ENCODE assay signal across 18 cellular contexts in the genomic region with DNA sequence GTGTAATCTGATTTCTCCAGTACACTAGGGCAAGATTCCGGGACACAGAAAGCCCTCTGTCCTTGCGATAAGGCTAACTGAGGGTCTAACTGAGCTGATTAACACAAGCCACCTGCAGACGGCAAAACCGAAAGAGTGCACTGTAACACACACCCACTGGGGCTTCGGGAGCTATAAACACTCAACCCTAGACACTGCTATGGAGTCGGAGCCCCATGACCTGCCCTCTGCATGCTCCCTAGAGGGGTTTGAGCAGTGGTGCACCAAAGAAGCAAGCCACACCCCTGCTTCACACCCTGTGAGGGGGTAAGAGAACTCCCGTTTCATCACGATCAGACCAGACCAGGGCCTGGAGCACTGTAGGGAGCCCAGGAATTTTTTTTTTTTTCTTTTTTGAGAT.
"Had no signal": no experiment of that assay in that cellular context is flagged by ENCODE, and none has a peak within 500 bp of the region (broad histone marks: within the 10 kb centered on the region; RNA-seq: fewer than 3 reads in every experiment).

No MANE protein-coding gene starts in this region.

- DNase-seq: IMR-90, Kasumi-1, MM.1S, NCI-H1092 treated with DMSO at 0.1 percent for 48 hours, NCI-H1436, NCI-H187, NCI-H2029, NCI-H2081 treated with DMSO at 0.1 percent for 48 hours, NCI-H2171, NCI-H345, NCI-H446 treated with DMSO at 0.1 percent for 48 hours, NCI-H510A treated with DMSO at 0.1 percent for 48 hours, NCI-H526, NCI-H748 treated with DMSO at 0.1 percent for 48 hours, RPMI8226, SHP77, SK-N-SH had no signal

- H3K27ac ChIP-seq: KMS-11 had no signal

- H3K9me3 ChIP-seq: SK-N-SH had no signal

- H3K4me2 ChIP-seq: KMS-11, SK-N-SH had no signal

- H3K9ac ChIP-seq: KMS-11, SK-N-SH had no signal
